Comparison of ENCODE assay signal across 1 cellular context in the genomic region with DNA sequence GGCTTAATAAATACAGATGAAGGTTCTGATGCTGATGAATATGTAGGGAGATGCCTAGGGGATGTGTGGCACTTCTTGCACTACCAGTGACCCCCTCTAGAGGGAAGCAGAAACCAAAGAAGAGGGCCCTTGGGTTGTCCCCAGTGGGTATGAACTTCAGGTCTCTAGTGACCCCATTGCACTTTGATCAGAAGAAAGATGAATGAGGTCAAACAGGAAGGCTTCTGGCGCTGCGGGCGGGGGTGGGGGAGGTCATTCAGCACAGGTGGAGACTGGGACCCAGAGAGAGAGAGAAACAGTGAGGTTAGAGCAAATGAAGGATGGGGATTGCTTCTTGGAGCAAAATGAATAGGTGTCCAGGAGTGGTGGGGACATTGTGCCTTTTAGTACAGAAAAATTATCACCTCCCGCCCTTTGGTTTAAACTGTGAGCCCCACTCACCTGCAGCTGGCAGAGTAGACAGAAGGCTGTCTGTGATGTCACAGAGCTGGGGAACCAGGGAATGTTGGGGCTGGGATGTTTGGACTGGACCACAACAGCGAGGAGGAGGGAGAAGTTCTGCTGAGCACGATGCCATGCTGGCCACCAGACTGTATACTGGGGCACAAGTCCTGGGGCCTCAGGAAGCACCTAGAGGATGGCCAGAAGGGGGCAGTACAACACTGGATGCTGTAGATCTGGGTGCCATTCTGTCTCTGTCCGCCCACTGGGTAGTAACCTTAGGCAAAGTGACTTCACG.
TF ChIP-seq lines count a peak whose summit lies in the region.

A gene with protein sequence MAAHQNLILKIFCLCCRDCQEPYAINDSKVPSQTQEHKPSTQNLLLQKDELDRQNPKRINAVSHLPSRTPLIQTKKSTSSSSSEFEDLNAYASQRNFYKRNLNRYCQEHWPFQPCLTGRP (minus strand): TSS at position 599 of the 739 bp plus-strand sequence. CDS start 10,469 bp downstream, outside the sequence.

TF ChIP-seq in HepG2, 621 proteins besides CTCF, POLR2A, EP300 and RAD21 (continued from another document and continues in another):
- TF ChIP-seq ZC3H4 (CRISPR knock-in tag; IDR thresholded peaks at IDR 0.05; ENCODE audit: borderline replicate concordance), result no peak
- TF ChIP-seq SMC3 (IDR thresholded peaks at IDR 0.05; ENCODE audit: low read length), result peak; percentile 84
- TF ChIP-seq, protein P1, sequence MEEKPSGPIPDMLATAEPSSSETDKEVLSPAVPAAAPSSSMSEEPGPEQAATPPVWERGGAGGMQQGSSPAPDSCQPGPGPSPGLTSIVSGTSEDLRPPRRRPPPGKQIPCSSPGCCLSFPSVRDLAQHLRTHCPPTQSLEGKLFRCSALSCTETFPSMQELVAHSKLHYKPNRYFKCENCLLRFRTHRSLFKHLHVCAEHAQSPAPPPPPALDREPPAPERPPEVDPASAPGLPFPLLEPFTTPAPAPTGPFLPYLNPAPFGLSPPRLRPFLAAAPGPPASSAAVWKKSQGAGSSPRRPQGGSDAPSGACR (CRISPR knock-in tag; IDR thresholded peaks at IDR 0.05), result no peak
- TF ChIP-seq SPEN (CRISPR knock-in tag; IDR thresholded peaks at IDR 0.05; ENCODE audit: low read depth), result no peak
- TF ChIP-seq, protein P2, sequence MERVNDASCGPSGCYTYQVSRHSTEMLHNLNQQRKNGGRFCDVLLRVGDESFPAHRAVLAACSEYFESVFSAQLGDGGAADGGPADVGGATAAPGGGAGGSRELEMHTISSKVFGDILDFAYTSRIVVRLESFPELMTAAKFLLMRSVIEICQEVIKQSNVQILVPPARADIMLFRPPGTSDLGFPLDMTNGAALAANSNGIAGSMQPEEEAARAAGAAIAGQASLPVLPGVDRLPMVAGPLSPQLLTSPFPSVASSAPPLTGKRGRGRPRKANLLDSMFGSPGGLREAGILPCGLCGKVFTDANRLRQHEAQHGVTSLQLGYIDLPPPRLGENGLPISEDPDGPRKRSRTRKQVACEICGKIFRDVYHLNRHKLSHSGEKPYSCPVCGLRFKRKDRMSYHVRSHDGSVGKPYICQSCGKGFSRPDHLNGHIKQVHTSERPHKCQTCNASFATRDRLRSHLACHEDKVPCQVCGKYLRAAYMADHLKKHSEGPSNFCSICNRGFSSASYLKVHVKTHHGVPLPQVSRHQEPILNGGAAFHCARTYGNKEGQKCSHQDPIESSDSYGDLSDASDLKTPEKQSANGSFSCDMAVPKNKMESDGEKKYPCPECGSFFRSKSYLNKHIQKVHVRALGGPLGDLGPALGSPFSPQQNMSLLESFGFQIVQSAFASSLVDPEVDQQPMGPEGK (CRISPR knock-in tag; IDR thresholded peaks at IDR 0.05), result peak; percentile 37; the same call in 1 of the 2 replicates
- no peak for TF ChIP-seq STAT5B (CRISPR knock-in tag; IDR thresholded peaks at IDR 0.05)
- TF ChIP-seq EEA1 (CRISPR knock-in tag; IDR thresholded peaks at IDR 0.05; ENCODE audit: borderline replicate concordance), result no peak
- TF ChIP-seq, protein P3, sequence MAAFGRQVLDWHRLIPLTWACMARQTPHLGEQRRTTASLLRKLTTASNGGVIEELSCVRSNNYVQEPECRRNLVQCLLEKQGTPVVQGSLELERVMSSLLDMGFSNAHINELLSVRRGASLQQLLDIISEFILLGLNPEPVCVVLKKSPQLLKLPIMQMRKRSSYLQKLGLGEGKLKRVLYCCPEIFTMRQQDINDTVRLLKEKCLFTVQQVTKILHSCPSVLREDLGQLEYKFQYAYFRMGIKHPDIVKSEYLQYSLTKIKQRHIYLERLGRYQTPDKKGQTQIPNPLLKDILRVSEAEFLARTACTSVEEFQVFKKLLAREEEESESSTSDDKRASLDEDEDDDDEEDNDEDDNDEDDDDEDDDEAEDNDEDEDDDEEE (CRISPR knock-in tag; IDR thresholded peaks at IDR 0.05), result no peak
- TF ChIP-seq ZNF790 (CRISPR knock-in tag; IDR thresholded peaks at IDR 0.05; ENCODE audit: borderline replicate concordance), result no peak
- no peak for TF ChIP-seq ZNF431 (CRISPR knock-in tag; IDR thresholded peaks at IDR 0.05; ENCODE audit: borderline replicate concordance, low read depth)
- no peak for TF ChIP-seq ZSCAN22 (CRISPR knock-in tag; IDR thresholded peaks at IDR 0.05)
- no peak for TF ChIP-seq ASH2L (IDR thresholded peaks at IDR 0.05; ENCODE audit: insufficient read length, low read depth, low read length)
- TF ChIP-seq TSC22D2 (CRISPR knock-in tag; IDR thresholded peaks at IDR 0.05; ENCODE audit: borderline replicate concordance), result no peak
- no peak for TF ChIP-seq ZBTB3 (CRISPR knock-in tag; IDR thresholded peaks at IDR 0.05; ENCODE audit: borderline replicate concordance, low read depth)
- TF ChIP-seq, protein P4, sequence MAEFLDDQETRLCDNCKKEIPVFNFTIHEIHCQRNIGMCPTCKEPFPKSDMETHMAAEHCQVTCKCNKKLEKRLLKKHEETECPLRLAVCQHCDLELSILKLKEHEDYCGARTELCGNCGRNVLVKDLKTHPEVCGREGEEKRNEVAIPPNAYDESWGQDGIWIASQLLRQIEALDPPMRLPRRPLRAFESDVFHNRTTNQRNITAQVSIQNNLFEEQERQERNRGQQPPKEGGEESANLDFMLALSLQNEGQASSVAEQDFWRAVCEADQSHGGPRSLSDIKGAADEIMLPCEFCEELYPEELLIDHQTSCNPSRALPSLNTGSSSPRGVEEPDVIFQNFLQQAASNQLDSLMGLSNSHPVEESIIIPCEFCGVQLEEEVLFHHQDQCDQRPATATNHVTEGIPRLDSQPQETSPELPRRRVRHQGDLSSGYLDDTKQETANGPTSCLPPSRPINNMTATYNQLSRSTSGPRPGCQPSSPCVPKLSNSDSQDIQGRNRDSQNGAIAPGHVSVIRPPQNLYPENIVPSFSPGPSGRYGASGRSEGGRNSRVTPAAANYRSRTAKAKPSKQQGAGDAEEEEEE (CRISPR knock-in tag; IDR thresholded peaks at IDR 0.05; ENCODE audit: borderline replicate concordance), result no peak
- no peak for TF ChIP-seq ZNF367 (CRISPR knock-in tag; IDR thresholded peaks at IDR 0.05; ENCODE audit: borderline replicate concordance)
- 0 out of 2 replicates have a peak, but pooled peaks have one; percentile 51 for TF ChIP-seq FOXC1 (CRISPR knock-in tag; IDR thresholded peaks at IDR 0.05; ENCODE audit: borderline replicate concordance)
- no peak; the same call in 1 of the 2 replicates for TF ChIP-seq MIER3 (CRISPR knock-in tag; IDR thresholded peaks at IDR 0.05; ENCODE audit: borderline replicate concordance)
- TF ChIP-seq, protein P5, sequence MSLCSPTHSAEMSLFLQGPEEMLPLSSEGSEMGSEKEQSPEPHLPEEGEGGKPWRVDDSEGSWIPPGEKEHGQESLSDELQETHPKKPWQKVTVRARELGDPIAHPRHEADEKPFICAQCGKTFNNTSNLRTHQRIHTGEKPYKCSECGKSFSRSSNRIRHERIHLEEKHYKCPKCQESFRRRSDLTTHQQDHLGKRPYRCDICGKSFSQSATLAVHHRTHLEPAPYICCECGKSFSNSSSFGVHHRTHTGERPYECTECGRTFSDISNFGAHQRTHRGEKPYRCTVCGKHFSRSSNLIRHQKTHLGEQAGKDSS (CRISPR knock-in tag; IDR thresholded peaks at IDR 0.05; ENCODE audit: borderline replicate concordance, low read depth), result no peak
- TF ChIP-seq, protein P6, sequence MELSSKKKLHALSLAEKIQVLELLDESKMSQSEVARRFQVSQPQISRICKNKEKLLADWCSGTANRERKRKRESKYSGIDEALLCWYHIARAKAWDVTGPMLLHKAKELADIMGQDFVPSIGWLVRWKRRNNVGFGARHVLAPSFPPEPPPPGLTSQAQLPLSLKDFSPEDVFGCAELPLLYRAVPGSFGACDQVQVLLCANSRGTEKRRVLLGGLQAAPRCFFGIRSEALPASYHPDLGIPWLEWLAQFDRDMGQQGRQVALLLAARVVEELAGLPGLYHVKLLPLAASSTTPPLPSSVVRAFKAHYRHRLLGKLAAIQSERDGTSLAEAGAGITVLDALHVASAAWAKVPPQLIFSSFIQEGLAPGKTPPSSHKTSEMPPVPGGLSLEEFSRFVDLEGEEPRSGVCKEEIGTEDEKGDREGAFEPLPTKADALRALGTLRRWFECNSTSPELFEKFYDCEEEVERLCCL (CRISPR knock-in tag; IDR thresholded peaks at IDR 0.05; ENCODE audit: borderline replicate concordance), result no peak
- no peak for TF ChIP-seq SKI (IDR thresholded peaks at IDR 0.05; ENCODE audit: partially characterized antibody)
- TF ChIP-seq, protein P7, sequence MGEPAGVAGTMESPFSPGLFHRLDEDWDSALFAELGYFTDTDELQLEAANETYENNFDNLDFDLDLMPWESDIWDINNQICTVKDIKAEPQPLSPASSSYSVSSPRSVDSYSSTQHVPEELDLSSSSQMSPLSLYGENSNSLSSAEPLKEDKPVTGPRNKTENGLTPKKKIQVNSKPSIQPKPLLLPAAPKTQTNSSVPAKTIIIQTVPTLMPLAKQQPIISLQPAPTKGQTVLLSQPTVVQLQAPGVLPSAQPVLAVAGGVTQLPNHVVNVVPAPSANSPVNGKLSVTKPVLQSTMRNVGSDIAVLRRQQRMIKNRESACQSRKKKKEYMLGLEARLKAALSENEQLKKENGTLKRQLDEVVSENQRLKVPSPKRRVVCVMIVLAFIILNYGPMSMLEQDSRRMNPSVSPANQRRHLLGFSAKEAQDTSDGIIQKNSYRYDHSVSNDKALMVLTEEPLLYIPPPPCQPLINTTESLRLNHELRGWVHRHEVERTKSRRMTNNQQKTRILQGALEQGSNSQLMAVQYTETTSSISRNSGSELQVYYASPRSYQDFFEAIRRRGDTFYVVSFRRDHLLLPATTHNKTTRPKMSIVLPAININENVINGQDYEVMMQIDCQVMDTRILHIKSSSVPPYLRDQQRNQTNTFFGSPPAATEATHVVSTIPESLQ (CRISPR knock-in tag; conservative IDR thresholded peaks at IDR 0.05), result no peak
- TF ChIP-seq, protein P8, sequence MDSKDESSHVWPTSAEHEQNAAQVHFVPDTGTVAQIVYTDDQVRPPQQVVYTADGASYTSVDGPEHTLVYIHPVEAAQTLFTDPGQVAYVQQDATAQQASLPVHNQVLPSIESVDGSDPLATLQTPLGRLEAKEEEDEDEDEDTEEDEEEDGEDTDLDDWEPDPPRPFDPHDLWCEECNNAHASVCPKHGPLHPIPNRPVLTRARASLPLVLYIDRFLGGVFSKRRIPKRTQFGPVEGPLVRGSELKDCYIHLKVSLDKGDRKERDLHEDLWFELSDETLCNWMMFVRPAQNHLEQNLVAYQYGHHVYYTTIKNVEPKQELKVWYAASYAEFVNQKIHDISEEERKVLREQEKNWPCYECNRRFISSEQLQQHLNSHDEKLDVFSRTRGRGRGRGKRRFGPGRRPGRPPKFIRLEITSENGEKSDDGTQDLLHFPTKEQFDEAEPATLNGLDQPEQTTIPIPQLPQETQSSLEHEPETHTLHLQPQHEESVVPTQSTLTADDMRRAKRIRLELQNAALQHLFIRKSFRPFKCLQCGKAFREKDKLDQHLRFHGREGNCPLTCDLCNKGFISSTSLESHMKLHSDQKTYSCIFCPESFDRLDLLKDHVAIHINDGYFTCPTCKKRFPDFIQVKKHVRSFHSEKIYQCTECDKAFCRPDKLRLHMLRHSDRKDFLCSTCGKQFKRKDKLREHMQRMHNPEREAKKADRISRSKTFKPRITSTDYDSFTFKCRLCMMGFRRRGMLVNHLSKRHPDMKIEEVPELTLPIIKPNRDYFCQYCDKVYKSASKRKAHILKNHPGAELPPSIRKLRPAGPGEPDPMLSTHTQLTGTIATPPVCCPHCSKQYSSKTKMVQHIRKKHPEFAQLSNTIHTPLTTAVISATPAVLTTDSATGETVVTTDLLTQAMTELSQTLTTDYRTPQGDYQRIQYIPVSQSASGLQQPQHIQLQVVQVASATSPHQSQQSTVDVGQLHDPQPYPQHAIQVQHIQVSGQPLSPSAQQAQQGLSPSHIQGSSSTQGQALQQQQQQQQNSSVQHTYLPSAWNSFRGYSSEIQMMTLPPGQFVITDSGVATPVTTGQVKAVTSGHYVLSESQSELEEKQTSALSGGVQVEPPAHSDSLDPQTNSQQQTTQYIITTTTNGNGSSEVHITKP (CRISPR knock-in tag; IDR thresholded peaks at IDR 0.05; ENCODE audit: low read depth), result no peak
- TF ChIP-seq ZZZ3 (CRISPR knock-in tag; IDR thresholded peaks at IDR 0.05; ENCODE audit: borderline replicate concordance), result no peak
- no peak for TF ChIP-seq SRF (IDR thresholded peaks at IDR 0.05; ENCODE audit: low read depth, low read length)
- no peak for TF ChIP-seq U2AF2 (IDR thresholded peaks at IDR 0.05; ENCODE audit: low read depth, low read length)
- TF ChIP-seq MIXL1 (CRISPR knock-in tag; IDR thresholded peaks at IDR 0.05), result no peak
- TF ChIP-seq PITX1 (CRISPR knock-in tag; IDR thresholded peaks at IDR 0.05), result peak; percentile 25; the same call in 1 of the 2 replicates
- no peak for TF ChIP-seq ZNF547 (CRISPR knock-in tag; IDR thresholded peaks at IDR 0.05)
- TF ChIP-seq, protein P9, sequence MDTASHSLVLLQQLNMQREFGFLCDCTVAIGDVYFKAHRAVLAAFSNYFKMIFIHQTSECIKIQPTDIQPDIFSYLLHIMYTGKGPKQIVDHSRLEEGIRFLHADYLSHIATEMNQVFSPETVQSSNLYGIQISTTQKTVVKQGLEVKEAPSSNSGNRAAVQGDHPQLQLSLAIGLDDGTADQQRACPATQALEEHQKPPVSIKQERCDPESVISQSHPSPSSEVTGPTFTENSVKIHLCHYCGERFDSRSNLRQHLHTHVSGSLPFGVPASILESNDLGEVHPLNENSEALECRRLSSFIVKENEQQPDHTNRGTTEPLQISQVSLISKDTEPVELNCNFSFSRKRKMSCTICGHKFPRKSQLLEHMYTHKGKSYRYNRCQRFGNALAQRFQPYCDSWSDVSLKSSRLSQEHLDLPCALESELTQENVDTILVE (CRISPR knock-in tag; IDR thresholded peaks at IDR 0.05), result no peak
- TF ChIP-seq, protein P10, sequence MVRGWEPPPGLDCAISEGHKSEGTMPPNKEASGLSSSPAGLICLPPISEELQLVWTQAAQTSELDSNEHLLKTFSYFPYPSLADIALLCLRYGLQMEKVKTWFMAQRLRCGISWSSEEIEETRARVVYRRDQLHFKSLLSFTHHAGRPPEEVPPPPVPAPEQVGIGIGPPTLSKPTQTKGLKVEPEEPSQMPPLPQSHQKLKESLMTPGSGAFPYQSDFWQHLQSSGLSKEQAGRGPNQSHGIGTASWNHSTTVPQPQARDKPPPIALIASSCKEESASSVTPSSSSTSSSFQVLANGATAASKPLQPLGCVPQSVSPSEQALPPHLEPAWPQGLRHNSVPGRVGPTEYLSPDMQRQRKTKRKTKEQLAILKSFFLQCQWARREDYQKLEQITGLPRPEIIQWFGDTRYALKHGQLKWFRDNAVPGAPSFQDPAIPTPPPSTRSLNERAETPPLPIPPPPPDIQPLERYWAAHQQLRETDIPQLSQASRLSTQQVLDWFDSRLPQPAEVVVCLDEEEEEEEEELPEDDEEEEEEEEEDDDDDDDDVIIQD (CRISPR knock-in tag; IDR thresholded peaks at IDR 0.05; ENCODE audit: low read depth), result no peak
- TF ChIP-seq KMT2B (CRISPR knock-in tag; IDR thresholded peaks at IDR 0.05), result no peak
- no peak for TF ChIP-seq ARNT (IDR thresholded peaks at IDR 0.05)
- peak; percentile 51 for TF ChIP-seq RXRB (CRISPR knock-in tag; IDR thresholded peaks at IDR 0.05; ENCODE audit: borderline replicate concordance)
- TF ChIP-seq ZBTB20 (CRISPR knock-in tag; IDR thresholded peaks at IDR 0.05; ENCODE audit: borderline replicate concordance, low read depth), result no peak
